In genomic region chr7:42511027-42511426, GRCh38 we compare ENCODE assay signal across 14 cellular contexts.
"Had no signal": no experiment of that assay in that cellular context is flagged by ENCODE, and none has a peak within 500 bp of the region (broad histone marks: within the 10 kb centered on the region; RNA-seq: fewer than 3 reads in every experiment).

No MANE protein-coding gene starts in this region.

- ATAC-seq: left colon, right lobe of liver had no signal

- DNase-seq: activated effector memory CD4-positive, alpha-beta T cell treated with anti-CD3 and anti-CD28 coated beads, Interleukin-2, amount 50 U/mL, for 16 hours; activated T-cell treated with anti-CD3 and anti-CD28 coated beads, Interleukin-2, amount 50 U/mL, for 1 hour; aorta; left colon; nucleus accumbens; right lobe of liver; spleen; stimulated activated CD4-positive, alpha-beta T cell treated with anti-CD3 and anti-CD28 coated beads, Interleukin-1b, Interleukin-23, amount 100 ng/mL, for 48 hours; stimulated activated naive CD4-positive, alpha-beta T cell; SW 1271; upper lobe of left lung had no signal

- H3K4me1 ChIP-seq: right lobe of liver, spleen, upper lobe of left lung had no signal

- FAIRE-seq: colon had no signal

- H3K4me3 ChIP-seq: cardiac muscle cell, lung, right lobe of liver, spleen, upper lobe of left lung had no signal

- H3K27ac ChIP-seq: cardiac muscle cell, right lobe of liver, spleen, upper lobe of left lung had no signal

- H3K36me3 ChIP-seq: cardiac muscle cell, right lobe of liver, spleen, upper lobe of left lung had no signal

- H3K27me3 ChIP-seq: cardiac muscle cell, right lobe of liver, spleen, upper lobe of left lung had no signal
